Comparison of ENCODE assay signal across 7 cellular contexts in the genomic region with DNA sequence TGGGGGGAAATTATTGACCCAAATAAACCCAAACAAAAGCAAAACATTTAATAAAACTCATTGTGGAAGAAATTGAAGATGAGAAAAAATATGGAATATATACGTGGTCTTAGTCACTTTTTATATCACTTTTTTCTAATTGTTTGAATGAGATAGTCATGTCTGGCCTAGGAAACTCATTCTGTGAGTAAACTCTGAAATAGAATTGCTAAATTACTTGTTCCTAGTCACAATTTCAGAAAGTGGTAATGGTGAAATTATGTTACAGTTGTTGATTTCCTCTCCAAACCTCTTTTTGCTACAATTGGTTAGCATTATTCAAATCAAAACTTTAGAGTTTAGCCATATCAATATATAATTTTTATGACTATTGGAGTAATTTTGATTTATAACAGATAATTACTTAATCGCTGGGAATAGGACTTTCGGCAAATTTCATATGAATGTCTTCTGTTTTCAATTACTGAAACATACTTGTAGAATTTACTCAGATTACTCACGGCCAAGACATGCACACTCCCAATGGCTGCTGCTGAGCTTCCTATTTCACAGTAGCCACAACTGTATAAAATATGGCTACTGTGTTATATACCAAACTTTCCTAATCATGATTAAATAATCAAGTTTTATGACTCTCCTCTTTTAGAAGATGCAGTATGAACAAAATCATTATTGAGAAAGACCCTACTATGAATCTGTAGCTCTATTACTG.
A peak's percentile ranks its signal among the peaks of the same experiment; 100 is the strongest.
DNase-seq lines count a peak whose midpoint lies in the region; ATAC-seq, FAIRE-seq and TF ChIP-seq lines count a peak whose summit lies in the region.
"Not testable (repeated sequence)": the region's sequence is repeated elsewhere in the genome, so short reads cannot be mapped to it uniquely, and the experiment has no call there.

No MANE protein-coding gene starts in this region.

- POLR2A ChIA-PET in BJ (lab: Charles Lee), result not testable (repeated sequence)

- H3K27ac Mint-ChIP-seq in astrocyte (ENCODE audit: unreplicated experiment); natural killer cell treated with Interleukin-12 subunit alpha and Interleukin-12 subunit beta and Interleukin-15 and Interleukin-18, amount 100 ng/mL, for 72 hours: not testable (repeated sequence)

- H2AFZ ChIP-seq in astrocyte (ENCODE audit: low read depth, low read length), result not testable (repeated sequence)

- not testable (repeated sequence) for H3K4me3 Mint-ChIP-seq in astrocyte (ENCODE audit: unreplicated experiment); natural killer cell treated with Interleukin-12 subunit alpha and Interleukin-12 subunit beta and Interleukin-15 and Interleukin-18, amount 100 ng/mL, for 72 hours

- H3K4me1 ChIP-seq in astrocyte (ENCODE audit: insufficient read depth, low read length), result not testable (repeated sequence)

- TF ChIP-seq CTCF in BJ (IDR thresholded peaks at IDR 0.05; ENCODE audit: insufficient read depth, low read depth, low read length); astrocyte (IDR thresholded peaks at IDR 0.05; ENCODE audit: insufficient read depth, low read depth, low read length); fibroblast of mammary gland (conservative IDR thresholded peaks at IDR 0.05; ENCODE audit: control insufficient read depth, insufficient read depth, low read depth, low read length): not testable (repeated sequence)

- H3K9me3 ChIP-seq in SK-N-MC (ENCODE audit: low read depth, low read length); astrocyte (ENCODE audit: insufficient read depth, low read depth, low read length): not testable (repeated sequence)

- not testable (repeated sequence) for H3K27me3 ChIP-seq in BJ (ENCODE audit: control insufficient read depth, insufficient read depth, low read length); astrocyte (ENCODE audit: insufficient read depth, low read length)

- not testable (repeated sequence) for H3K4me2 ChIP-seq in astrocyte (ENCODE audit: low read length)

- DNase-seq in BJ (ENCODE audit: low read depth), result peak; percentile 46
- DNase-seq in SK-N-MC (ENCODE audit: low read depth, low spot score); natural killer cell treated with Interleukin-12 subunit alpha and Interleukin-12 subunit beta and Interleukin-15 and Interleukin-18, amount 100 ng/mL, for 72 hours (ENCODE audit: low spot score): not testable (repeated sequence)
- peak; percentile 12 for DNase-seq in astrocyte (ENCODE audit: low read depth)
- peak; percentile 79 for DNase-seq in fibroblast of mammary gland (ENCODE audit: low read depth)

- H4K20me1 ChIP-seq in astrocyte (ENCODE audit: insufficient read depth, low read length), result not testable (repeated sequence)

- CTCF ChIA-PET in BJ (lab: Yijun Ruan, JAX), result interaction anchor here (0.6 kb wide), 1 partner anchor 1165 kb away, joined by 3 read pairs; no protein-coding TSS in a partner anchor

- not testable (repeated sequence) for H3K36me3 Mint-ChIP-seq in astrocyte (ENCODE audit: low read depth, unreplicated experiment); natural killer cell treated with Interleukin-12 subunit alpha and Interleukin-12 subunit beta and Interleukin-15 and Interleukin-18, amount 100 ng/mL, for 72 hours

- H3K27ac ChIP-seq in SK-N-MC, result peak overlapping the region; percentile 36; the same call in 1 of the 2 replicates
- H3K27ac ChIP-seq in astrocyte (ENCODE audit: low read depth, low read length), result not testable (repeated sequence)

- not testable (repeated sequence) for H3K4me1 Mint-ChIP-seq in astrocyte (ENCODE audit: low read depth, unreplicated experiment); natural killer cell treated with Interleukin-12 subunit alpha and Interleukin-12 subunit beta and Interleukin-15 and Interleukin-18, amount 100 ng/mL, for 72 hours (ENCODE audit: low read depth in 2 of 2)

- ATAC-seq in GM19351 (IDR thresholded peaks at IDR 0.05; ENCODE audit: unreplicated experiment) (peak; percentile 70), HG02610 (IDR thresholded peaks at IDR 0.05; ENCODE audit: unreplicated experiment) (peak; percentile 58)
- ATAC-seq in natural killer cell treated with Interleukin-12 subunit alpha and Interleukin-12 subunit beta and Interleukin-15 and Interleukin-18, amount 100 ng/mL, for 72 hours, result peak; percentile 56 to 66

- not testable (repeated sequence) for H3K79me2 ChIP-seq in astrocyte (ENCODE audit: insufficient read depth, low read length)

- H3K27me3 Mint-ChIP-seq in astrocyte (ENCODE audit: low read depth, unreplicated experiment); natural killer cell treated with Interleukin-12 subunit alpha and Interleukin-12 subunit beta and Interleukin-15 and Interleukin-18, amount 100 ng/mL, for 72 hours: not testable (repeated sequence)

- not testable (repeated sequence) for FAIRE-seq in astrocyte (lab: Jason Lieb, UNC)

- not testable (repeated sequence) for H3K9me3 Mint-ChIP-seq in astrocyte (ENCODE audit: unreplicated experiment); natural killer cell treated with Interleukin-12 subunit alpha and Interleukin-12 subunit beta and Interleukin-15 and Interleukin-18, amount 100 ng/mL, for 72 hours

- H3K36me3 ChIP-seq in BJ (ENCODE audit: control insufficient read depth, insufficient read depth, low read length); SK-N-MC (ENCODE audit: insufficient read depth, low read length); astrocyte (ENCODE audit: insufficient read depth, low read length): not testable (repeated sequence)

- not testable (repeated sequence) for H3K4me3 ChIP-seq in BJ (ENCODE audit: low read depth, low read length); SK-N-MC; astrocyte (ENCODE audit: insufficient read depth, low read depth, low read length); fibroblast of mammary gland (ENCODE audit: control insufficient read depth, low read depth, low read length)

- H3K9ac ChIP-seq in SK-N-MC (ENCODE audit: insufficient read length); astrocyte (ENCODE audit: low read length): not testable (repeated sequence)
